Comparison of ENCODE assay signal across 22 cellular contexts in genomic region chr5:178431777-178432155, GRCh38.
A peak's percentile ranks its signal among the peaks of the same experiment; 100 is the strongest.
DNase-seq lines count a peak whose midpoint lies in the region; ATAC-seq, FAIRE-seq and TF ChIP-seq lines count a peak whose summit lies in the region.
"Had no signal": no experiment of that assay in that cellular context is flagged by ENCODE, and none has a peak within 500 bp of the region (broad histone marks: within the 10 kb centered on the region; RNA-seq: fewer than 3 reads in every experiment).

No MANE protein-coding gene starts in this region.

- peaks cover 35 to 56% (median 48%) of the 10 kb centered on the region in 10 experiments for H3K4me1 ChIP-seq in BLaER1 treated with 17β-estradiol and CSF1 and Interleukin-3, amounts not matched to agents 10 nM and 100 nM
- H3K4me1 ChIP-seq in colonic mucosa: no peaks in the 10 kb centered on the region
- H3K4me1 ChIP-seq: A549 had no signal

- peaks cover 0 to 7% (median 0%) of the 10 kb centered on the region in 11 experiments; a peak in 3 of 22 replicates for H3K9me3 ChIP-seq in BLaER1 treated with 17β-estradiol and CSF1 and Interleukin-3, amounts not matched to agents 10 nM and 100 nM (replicated peaks in 1 of 11)
- no peaks in the 10 kb centered on the region for H3K9me3 ChIP-seq in colonic mucosa
- H3K9me3 ChIP-seq: SK-N-SH had no signal

- peak overlapping the region in 9 of 11 experiments; percentile 80 to 98 (median 90); a peak in 9 of 22 replicates for H3K4me2 ChIP-seq in BLaER1 treated with 17β-estradiol and CSF1 and Interleukin-3, amounts not matched to agents 10 nM and 100 nM
- H3K4me2 ChIP-seq: A549, KMS-11, SK-N-SH had no signal

- no peak overlapping the region for H3K9ac ChIP-seq in BLaER1 treated with 17β-estradiol and CSF1 and Interleukin-3, amounts not matched to agents 10 nM and 100 nM
- H3K9ac ChIP-seq in colonic mucosa (ENCODE audit: low read depth in 2 of 2, low read length in 2 of 2): no peak overlapping the region
- H3K9ac ChIP-seq: KMS-11, SK-N-SH had no signal

- TF ChIP-seq CTCF in kidney epithelial cell (IDR thresholded peaks at IDR 0.05; ENCODE audit: insufficient read depth, low read length, poor library complexity, severe bottlenecking): no peak
- TF ChIP-seq CTCF in colonic mucosa (IDR thresholded peaks at IDR 0.05): no peak

- no peak overlapping the region; a peak in 1 of 22 replicates for H3K27ac ChIP-seq in BLaER1 treated with 17β-estradiol and CSF1 and Interleukin-3, amounts not matched to agents 10 nM and 100 nM
- no peak overlapping the region for H3K27ac ChIP-seq in colonic mucosa
- H3K27ac ChIP-seq: A549, KMS-11 had no signal

- peaks cover 0 to 14% (median 0%) of the 10 kb centered on the region in 11 experiments; a peak in 2 of 22 replicates for H3K27me3 ChIP-seq in BLaER1 treated with 17β-estradiol and CSF1 and Interleukin-3, amounts not matched to agents 10 nM and 100 nM
- H3K27me3 ChIP-seq in kidney epithelial cell (ENCODE audit: control insufficient read depth, insufficient read depth, low read length) (no peaks in the 10 kb centered on the region), colonic mucosa (no peaks in the 10 kb centered on the region)

- intact Hi-C loops in colonic mucosa (cut with DNase I): no loop called here

- DNase-seq in RCC 7860 (ENCODE audit: low spot score): peak; percentile 85
- peak; percentile 68 for DNase-seq in kidney epithelial cell (ENCODE audit: low read depth)
- DNase-seq in renal cortical epithelial cell (ENCODE audit: low read depth): peak; percentile 95
- no peak for DNase-seq in NCI-H524 treated with DMSO at 0.1 percent for 48 hours (lab: John Stamatoyannopoulos, UW)
- DNase-seq in colonic mucosa: no peak
- DNase-seq in T1000 (lab: John Stamatoyannopoulos, UW): no peak
- DNase-seq: AML-193; CD4-positive, alpha-beta T cell; DMS79; NCI-H1092; NCI-H146; NCI-H2081; NCI-H510A; Right ventricle myocardium superior; SK-N-SH had no signal

- no peaks in the 10 kb centered on the region for H3K36me3 ChIP-seq in BLaER1 treated with 17β-estradiol and CSF1 and Interleukin-3, amounts not matched to agents 10 nM and 100 nM
- H3K36me3 ChIP-seq in kidney epithelial cell (ENCODE audit: control insufficient read depth, insufficient read depth, low read length) (no peaks in the 10 kb centered on the region), colonic mucosa (no peaks in the 10 kb centered on the region)

- no peak overlapping the region for H3K4me3 ChIP-seq in BLaER1 treated with 17β-estradiol and CSF1 and Interleukin-3, amounts not matched to agents 10 nM and 100 nM
- no peak overlapping the region for H3K4me3 ChIP-seq in kidney epithelial cell (ENCODE audit: low read depth, low read length)
- H3K4me3 ChIP-seq in colonic mucosa: no peak overlapping the region
- H3K4me3 ChIP-seq: A549, GM12878 had no signal

- FAIRE-seq in RCC 7860 (lab: Jason Lieb, UNC): peak; percentile 97
- FAIRE-seq: A549, GM12878 had no signal

- H4K20me1 ChIP-seq in BLaER1 treated with 17β-estradiol and CSF1 and Interleukin-3, amounts not matched to agents 10 nM and 100 nM: no peaks in the 10 kb centered on the region

- no peak for ATAC-seq in HG02763 (IDR thresholded peaks at IDR 0.05; ENCODE audit: unreplicated experiment)
- ATAC-seq: A549, GM12878, HCT116, Panc1 had no signal

Comparison
In these comparisons a context has a peak if more than half of its experiments do, and no peak if none do; other contexts are left out.
1. DNase-seq: peak in RCC 7860 (single experiment), kidney epithelial cell (single experiment) and renal cortical epithelial cell (single experiment); none in NCI-H524 treated with DMSO at 0.1 percent for 48 hours (single experiment), colonic mucosa (single experiment) and T1000 (single experiment).